In genomic region chr20:57794600-57795346, GRCh38 we compare ENCODE assay signal across 15 cellular contexts.
DNase-seq lines count a peak whose midpoint lies in the region; ATAC-seq and TF ChIP-seq lines count a peak whose summit lies in the region.
"Had no signal": no experiment of that assay in that cellular context is flagged by ENCODE, and none has a peak within 500 bp of the region (broad histone marks: within the 10 kb centered on the region; RNA-seq: fewer than 3 reads in every experiment).

No MANE protein-coding gene starts in this region.

- H3K36me3 Mint-ChIP-seq in HFFc6 (ENCODE audit: low read depth), result no peaks in the 10 kb centered on the region

- in situ Hi-C loops in ACHN (cut with HindIII; ENCODE audit: low pct_ligation_motif_present, low pct_unique_long_range_greater_than_20kb, low sequenced_read_pairs), result no loop called here

- intact Hi-C loops in thyroid gland (cut with DNase I), result no loop called here

- H3K4me1 Mint-ChIP-seq in HFFc6 (ENCODE audit: low read depth), result peaks cover 10% of the 10 kb centered on the region
- H3K4me1 Mint-ChIP-seq: activated CD4-positive, alpha-beta T cell treated with anti-CD3 and anti-CD28 coated beads, Interleukin-2, amount 10 ng/mL, durations not matched to agents 7 days and 5 days had no signal

- H3K27me3 ChIP-seq in RWPE2 (ENCODE audit: insufficient read depth, poor library complexity, severe bottlenecking) (no peaks in the 10 kb centered on the region), thyroid gland (no peaks in the 10 kb centered on the region)

- H3K4me1 ChIP-seq in RWPE2 (ENCODE audit: insufficient read depth, poor library complexity, severe bottlenecking), result no peaks in the 10 kb centered on the region
- H3K4me1 ChIP-seq in thyroid gland, result no peaks in the 10 kb centered on the region

- H3K27ac Mint-ChIP-seq in HFFc6, result no peak overlapping the region
- H3K27ac Mint-ChIP-seq: activated CD4-positive, alpha-beta T cell treated with anti-CD3 and anti-CD28 coated beads, Interleukin-2, amount 10 ng/mL, durations not matched to agents 7 days and 5 days; activated T-cell treated with anti-CD3 and anti-CD28 coated beads, Interleukin-2, amount 50 U/mL, for 72 hours had no signal

- H3K36me3 ChIP-seq in RWPE2 (ENCODE audit: low read depth) (no peaks in the 10 kb centered on the region), thyroid gland (no peaks in the 10 kb centered on the region)

- TF ChIP-seq CTCF in HFFc6 (IDR thresholded peaks at IDR 0.05) (no peak), RWPE2 (IDR thresholded peaks at IDR 0.05; ENCODE audit: poor library complexity, severe bottlenecking) (no peak), thyroid gland (IDR thresholded peaks at IDR 0.05) (no peak)

- H3K27ac ChIP-seq in RWPE2 (ENCODE audit: poor library complexity, severe bottlenecking), result no peak overlapping the region
- H3K27ac ChIP-seq in thyroid gland, result no peak overlapping the region

- peak; percentile 19 for DNase-seq in ACHN
- peak; percentile 41 for DNase-seq in HFFc6
- peak; percentile 65 for DNase-seq in RWPE2 (ENCODE audit: low spot score)
- DNase-seq in kidney tubule cell (ENCODE audit: low spot score), result peak; percentile 78
- no peak for DNase-seq in nucleus accumbens (lab: John Stamatoyannopoulos, UW)
- DNase-seq in thyroid gland, result no peak
- DNase-seq in activated T-cell treated with anti-CD3 and anti-CD28 coated beads, Interleukin-2, amount 50 U/mL, for 48 hours, result no peak
- DNase-seq: activated CD4-positive, alpha-beta T cell treated with anti-CD3 and anti-CD28 coated beads, Interleukin-2, amount 10 ng/mL, durations not matched to agents 7 days and 5 days; activated T-cell treated with anti-CD3 and anti-CD28 coated beads, Interleukin-2, amount 50 U/mL, for 72 hours; amygdala; NCI-H1105 treated with DMSO at 0.1 percent for 48 hours; NCI-H774; substantia nigra; T-helper 9 cell had no signal

- no peak for TF ChIP-seq POLR2A in thyroid gland (IDR thresholded peaks at IDR 0.05)

- ATAC-seq in RWPE2 (ENCODE audit: low read depth) (peak; percentile 24), GM19035 (IDR thresholded peaks at IDR 0.05; ENCODE audit: unreplicated experiment) (no peak)
- ATAC-seq: activated T-cell treated with anti-CD3 and anti-CD28 coated beads, Interleukin-2, amount 50 U/mL, for 72 hours had no signal

- no peaks in the 10 kb centered on the region for H3K9me3 Mint-ChIP-seq in HFFc6
- H3K9me3 Mint-ChIP-seq: activated CD4-positive, alpha-beta T cell treated with anti-CD3 and anti-CD28 coated beads, Interleukin-2, amount 10 ng/mL, durations not matched to agents 7 days and 5 days; activated T-cell treated with anti-CD3 and anti-CD28 coated beads, Interleukin-2, amount 50 U/mL, for 72 hours had no signal

- no peak overlapping the region for H3K4me3 ChIP-seq in RWPE2 (ENCODE audit: severe bottlenecking)
- H3K4me3 ChIP-seq in thyroid gland (replicated peaks in 1 of 3), result no peak overlapping the region

- H3K9me3 ChIP-seq in RWPE2 (ENCODE audit: severe bottlenecking) (no peaks in the 10 kb centered on the region), thyroid gland (no peaks in the 10 kb centered on the region)

- H3K4me3 Mint-ChIP-seq in HFFc6, result no peak overlapping the region
- H3K4me3 Mint-ChIP-seq: activated CD4-positive, alpha-beta T cell treated with anti-CD3 and anti-CD28 coated beads, Interleukin-2, amount 10 ng/mL, durations not matched to agents 7 days and 5 days; activated T-cell treated with anti-CD3 and anti-CD28 coated beads, Interleukin-2, amount 50 U/mL, for 72 hours had no signal

- 75 to 77% methylated on average over 20 to 21 of the region's 21 CpGs for WGBS in thyroid gland, 2 donors

- H3K27me3 Mint-ChIP-seq in HFFc6 (ENCODE audit: insufficient read depth), result peaks cover 26% of the 10 kb centered on the region

Comparison
In these comparisons a context has a peak if more than half of its experiments do, and no peak if none do; other contexts are left out.
1. DNase-seq: peak in ACHN (single experiment), HFFc6 (single experiment), RWPE2 (single experiment) and kidney tubule cell (single experiment); none in nucleus accumbens (0 of 56), thyroid gland (0 of 2) and activated T-cell treated with anti-CD3 and anti-CD28 coated beads, Interleukin-2, amount 50 U/mL, for 48 hours (0 of 2).